Comparison of ENCODE assay signal across 9 cellular contexts in genomic region chr15:80418892-80419537, GRCh38. TPM values are rescaled to one million over a fixed set of nuclear protein-coding genes. Genes with fewer than 3 reads are reported as not detected.
A peak's percentile ranks its signal among the peaks of the same experiment; 100 is the strongest.
DNase-seq lines count a peak whose midpoint lies in the region; ATAC-seq and TF ChIP-seq lines count a peak whose summit lies in the region.
"Had no signal": no experiment of that assay in that cellular context is flagged by ENCODE, and none has a peak within 500 bp of the region (broad histone marks: within the 10 kb centered on the region; RNA-seq: fewer than 3 reads in every experiment).

No MANE protein-coding gene starts in this region.

- no peak overlapping the region for H3K27ac Mint-ChIP-seq in naive thymus-derived CD8-positive, alpha-beta T cell

- no peaks in the 10 kb centered on the region for H3K36me3 Mint-ChIP-seq in naive thymus-derived CD8-positive, alpha-beta T cell

- H3K79me2 ChIP-seq in Loucy (ENCODE audit: insufficient read depth, low read length): no peaks in the 10 kb centered on the region

- no peak overlapping the region for H3K4me3 Mint-ChIP-seq in naive thymus-derived CD8-positive, alpha-beta T cell

- no peaks in the 10 kb centered on the region for H3K9me3 Mint-ChIP-seq in naive thymus-derived CD8-positive, alpha-beta T cell

- no peaks in the 10 kb centered on the region for H4K20me1 ChIP-seq in Loucy (ENCODE audit: insufficient read depth, low read length, poor library complexity, severe bottlenecking)
- H4K20me1 ChIP-seq: BLaER1 treated with 17β-estradiol and CSF1 and Interleukin-3, amounts not matched to agents 10 nM and 100 nM had no signal

- peak; percentile 65 for TF ChIP-seq CTCF in Loucy (conservative IDR thresholded peaks at IDR 0.05; ENCODE audit: low read length)

- H3K27me3 ChIP-seq in Loucy (ENCODE audit: insufficient read depth, low read length, poor library complexity, severe bottlenecking): no peaks in the 10 kb centered on the region
- H3K27me3 ChIP-seq in adipocyte (replicated peaks; ENCODE audit: control insufficient read depth, insufficient read depth, low read length): no peaks in the 10 kb centered on the region
- H3K27me3 ChIP-seq: BLaER1 treated with 17β-estradiol and CSF1 and Interleukin-3, amounts not matched to agents 10 nM and 100 nM had no signal

- H2AFZ ChIP-seq in Loucy (ENCODE audit: low read length): no peak overlapping the region

- H3K9me3 ChIP-seq in Loucy (ENCODE audit: insufficient read depth, low read depth, low read length) (no peaks in the 10 kb centered on the region), adipocyte (ENCODE audit: control insufficient read depth, low read length) (no peaks in the 10 kb centered on the region)
- H3K9me3 ChIP-seq: BLaER1 treated with 17β-estradiol and CSF1 and Interleukin-3, amounts not matched to agents 10 nM and 100 nM had no signal

- no peaks in the 10 kb centered on the region for H3K36me3 ChIP-seq in Loucy (ENCODE audit: insufficient read depth, low read length)
- H3K36me3 ChIP-seq in adipocyte (ENCODE audit: control insufficient read depth, insufficient read depth, low read length, severe bottlenecking): no peaks in the 10 kb centered on the region
- H3K36me3 ChIP-seq: BLaER1 treated with 17β-estradiol and CSF1 and Interleukin-3, amounts not matched to agents 10 nM and 100 nM had no signal

- H3K4me1 ChIP-seq in Loucy (ENCODE audit: insufficient read depth, low read length, poor library complexity, severe bottlenecking) (no peaks in the 10 kb centered on the region), adipocyte (ENCODE audit: control insufficient read depth, insufficient read depth, low read length) (no peaks in the 10 kb centered on the region)

- H3K4me2 ChIP-seq in Loucy (ENCODE audit: low read depth, low read length, poor library complexity, severe bottlenecking): no peak overlapping the region
- H3K4me2 ChIP-seq: BLaER1 treated with 17β-estradiol and CSF1 and Interleukin-3, amounts not matched to agents 10 nM and 100 nM had no signal

- peaks cover 10 to 51% (median 28%) of the 10 kb centered on the region in 5 donors for H3K27me3 Mint-ChIP-seq in naive thymus-derived CD8-positive, alpha-beta T cell

- no peaks in the 10 kb centered on the region for H3F3A ChIP-seq in Loucy (ENCODE audit: low read depth)

- no peaks in the 10 kb centered on the region for H3K4me1 Mint-ChIP-seq in naive thymus-derived CD8-positive, alpha-beta T cell

- H3K4me3 ChIP-seq in Loucy (ENCODE audit: low read length, poor library complexity, severe bottlenecking) (no peak overlapping the region), adipocyte (ENCODE audit: low read length) (no peak overlapping the region)
- H3K4me3 ChIP-seq: BLaER1 treated with 17β-estradiol and CSF1 and Interleukin-3, amounts not matched to agents 10 nM and 100 nM had no signal

- ATAC-seq in HG02884 (IDR thresholded peaks at IDR 0.05; ENCODE audit: unreplicated experiment): no peak
- no peak for ATAC-seq in naive thymus-derived CD8-positive, alpha-beta T cell

- H3K9me2 ChIP-seq in Loucy (replicated peaks; ENCODE audit: low read depth, low read length): no peaks in the 10 kb centered on the region

- POLR2A ChIA-PET in naive thymus-derived CD8-positive, alpha-beta T cell (lab: Charles Lee): no interaction called here

- peak; percentile 17 for DNase-seq in NCI-H1436 (lab: John Stamatoyannopoulos, UW)
- DNase-seq in NCI-H1436 treated with DMSO at 0.1 percent for 48 hours (lab: John Stamatoyannopoulos, UW): no peak
- peak; percentile 80 for DNase-seq in adipocyte (ENCODE audit: low read depth)
- peak; percentile 56 for DNase-seq in iPS-NIHi11 (ENCODE audit: low spot score)
- no peak for DNase-seq in activated naive CD4-positive, alpha-beta T cell treated with anti-CD3 and anti-CD28 coated beads, Interleukin-2, amount 50 U/mL, for 16 hours
- no peak for DNase-seq in naive thymus-derived CD8-positive, alpha-beta T cell

- H3K9ac ChIP-seq in Loucy (ENCODE audit: low read depth, low read length, poor library complexity, severe bottlenecking) (no peak overlapping the region), adipocyte (ENCODE audit: low read length) (no peak overlapping the region)
- H3K9ac ChIP-seq: BLaER1 treated with 17β-estradiol and CSF1 and Interleukin-3, amounts not matched to agents 10 nM and 100 nM had no signal

RNA-seq across cellular contexts. Expression of gene ARNT2, which starts 14.8 kb away (rescaled TPM):
- not detected for total RNA-seq in naive thymus-derived CD8-positive, alpha-beta T cell
- polyA plus RNA-seq in naive thymus-derived CD8-positive, alpha-beta T cell: not detected

Comparison
In these comparisons a context has a peak if more than half of its experiments do, and no peak if none do; other contexts are left out.
1. DNase-seq: peak in NCI-H1436 (single experiment), adipocyte (single experiment) and iPS-NIHi11 (single experiment); none in NCI-H1436 treated with DMSO at 0.1 percent for 48 hours (single experiment), activated naive CD4-positive, alpha-beta T cell treated with anti-CD3 and anti-CD28 coated beads, Interleukin-2, amount 50 U/mL, for 16 hours (single experiment) and naive thymus-derived CD8-positive, alpha-beta T cell (0 of 10).